ENCODE assay signal across 14 cellular contexts in genomic region chr6:160015778-160016684, GRCh38. TPM values are rescaled to one million over a fixed set of nuclear protein-coding genes. Genes with fewer than 3 reads are reported as not detected.
DNase-seq lines count a peak whose midpoint lies in the region; ATAC-seq, FAIRE-seq and TF ChIP-seq lines count a peak whose summit lies in the region.
"Had no signal": no experiment of that assay in that cellular context is flagged by ENCODE, and none has a peak within 500 bp of the region (broad histone marks: within the 10 kb centered on the region; RNA-seq: fewer than 3 reads in every experiment).

No MANE protein-coding gene starts in this region.

- TF ChIP-seq CTCF in K562 (IDR thresholded peaks at IDR 0.05 in 2 of 3, conservative IDR thresholded peaks at IDR 0.05 in 1 of 3; ENCODE audit: insufficient read depth in 2 of 3, low read depth in 1 of 3, low read length in 3 of 3) (no peak), gastrocnemius medialis (IDR thresholded peaks at IDR 0.05 in 4 of 5, conservative IDR thresholded peaks at IDR 0.05 in 1 of 5) (no peak)

- no peak for TF ChIP-seq RAD21 in K562 (CRISPR knock-in tag; conservative IDR thresholded peaks at IDR 0.05 in 1 of 2, IDR thresholded peaks at IDR 0.05 in 1 of 2)

- no peak for TF ChIP-seq EP300 in K562 (IDR thresholded peaks at IDR 0.05; ENCODE audit: low read length)

- WGBS in K562 (ENCODE audit: insufficient coverage, low coverage, missing lambda C conversion rate): 93% methylated on average over 10 of the region's 10 CpGs

- H3K36me3 ChIP-seq in K562 (ENCODE audit: control insufficient read depth, insufficient read depth, low read length) (peaks cover 73% of the 10 kb centered on the region), gastrocnemius medialis (peaks cover 0 to 15% of the 10 kb centered on the region in 2 donors)

- BruUV-seq in K562 (replicated peaks; lab: Mats Ljungman, UMichigan): no TSS peak

- DNase-seq in activated CD8-positive, alpha-beta memory T cell treated with anti-CD3 and anti-CD28 coated beads for 24 hours: peak; percentile 65
- DNase-seq in activated CD8-positive, alpha-beta memory T cell treated with anti-CD3 and anti-CD28 coated beads, Interleukin-2, amount 50 U/mL, for 48 hours: no peak
- peak; percentile 33 for DNase-seq in activated CD4-positive, alpha-beta T cell treated with anti-CD3 and anti-CD28 coated beads, Interleukin-2, amount 50 U/mL, for 1 hour
- DNase-seq in K562 (ENCODE audit: extremely low read depth in 1 of 4, low spot score in 3 of 4) (no peak), occipital lobe (lab: John Stamatoyannopoulos, UW) (no peak), gastrocnemius medialis (no peak)
- peak; percentile 51 for DNase-seq in stimulated activated CD8-positive, alpha-beta memory T cell treated with anti-CD3 and anti-CD28 coated beads, Interleukin-4, amount 100 ng/mL, for 48 hours
- DNase-seq: GOT3, NCI-H526, tibial artery had no signal

- H3K27me3 ChIP-seq in K562 (ENCODE audit: control insufficient read depth in 2 of 2, insufficient read depth in 2 of 2, low read length in 2 of 2) (no peaks in the 10 kb centered on the region), gastrocnemius medialis (no peaks in the 10 kb centered on the region)
- H3K27me3 ChIP-seq: SJCRH30, tibial artery had no signal

- CTCF ChIA-PET in K562 (lab: Yijun Ruan, JAX; ENCODE audit: low intra/inter-chr PET ratio): no interaction called here

- in situ Hi-C loops in K562 (cut with MboI) (no loop called here), gastrocnemius medialis (cut with MboI; ENCODE audit: low sequenced_read_pairs in 4 of 4) (no loop called here)

- H4K20me1 ChIP-seq in K562 (replicated peaks; ENCODE audit: control insufficient read depth, insufficient read depth, low read length): no peaks in the 10 kb centered on the region

- POLR2A ChIA-PET in K562 (lab: Yijun Ruan, JAX): no interaction called here

- H3K27ac ChIP-seq in K562 (ENCODE audit: extremely low read depth, low read depth, low read length) (no peak overlapping the region), gastrocnemius medialis (no peak overlapping the region)
- H3K27ac ChIP-seq: A549, epithelial cell of prostate, SJCRH30, tibial artery had no signal

- H3K4me1 ChIP-seq in K562 (replicated peaks in 1 of 2; ENCODE audit: control insufficient read depth in 2 of 2, insufficient read depth in 2 of 2, low read length in 2 of 2): no peaks in the 10 kb centered on the region
- H3K4me1 ChIP-seq in gastrocnemius medialis: peaks cover 0 to 3% of the 10 kb centered on the region in 2 donors
- H3K4me1 ChIP-seq: A549, SJCRH30 had no signal

- H3K9ac ChIP-seq in K562 (ENCODE audit: insufficient read depth in 1 of 2, low read depth in 2 of 2, low read length in 2 of 2): no peak overlapping the region

- peaks cover 8% of the 10 kb centered on the region; the same call in 2 of the 3 replicates for H3K79me2 ChIP-seq in K562 (ENCODE audit: control insufficient read depth, insufficient read depth, low read length)

- ATAC-seq in K562: no peak
- ATAC-seq in gastrocnemius medialis: no peak
- ATAC-seq in GM18517 (IDR thresholded peaks at IDR 0.05; ENCODE audit: unreplicated experiment): no peak
- ATAC-seq: A549 had no signal

- H2AFZ ChIP-seq in K562 (ENCODE audit: low read depth, low read length): no peak overlapping the region

- intact Hi-C loops in K562 (cut with micrococcal nuclease) (no loop called here), gastrocnemius medialis (cut with DNase I; ENCODE audit: low total_unique reads) (no loop called here)

- H3K9me3 ChIP-seq in K562 (replicated peaks; ENCODE audit: control insufficient read depth, insufficient read depth, low read depth, low read length): no peaks in the 10 kb centered on the region; the same call in 1 of the 2 replicates
- no peaks in the 10 kb centered on the region for H3K9me3 ChIP-seq in gastrocnemius medialis
- H3K9me3 ChIP-seq: A549, tibial artery had no signal

- H3K4me3 ChIP-seq in K562 (no peak overlapping the region), gastrocnemius medialis (no peak overlapping the region)
- H3K4me3 ChIP-seq: A549, SJCRH30, tibial artery had no signal

- no peak for FAIRE-seq in K562 (lab: Jason Lieb, UNC)
- FAIRE-seq: A549 had no signal

- no peak overlapping the region for H3K4me2 ChIP-seq in K562 (ENCODE audit: insufficient read depth, low read length)
- H3K4me2 ChIP-seq: A549 had no signal

- H3K9me1 ChIP-seq in K562 (ENCODE audit: control insufficient read depth, insufficient read depth, low read length): no peaks in the 10 kb centered on the region

- TF ChIP-seq POLR2A in K562 (conservative IDR thresholded peaks at IDR 0.05) (no peak), gastrocnemius medialis (IDR thresholded peaks at IDR 0.05) (no peak)

TF ChIP-seq in K562, 482 proteins besides CTCF, POLR2A, EP300 and RAD21:
- TF ChIP-seq ATF2 (CRISPR knock-in tag; IDR thresholded peaks at IDR 0.05): 0 out of 2 replicates have a peak, but pooled peaks have one; percentile 39
- peak; percentile 65 for TF ChIP-seq NFIX (CRISPR knock-in tag; IDR thresholded peaks at IDR 0.05; ENCODE audit: low read depth)
- 0 out of 2 replicates have a peak, but pooled peaks have one; percentile 37 for TF ChIP-seq IRF2 (CRISPR knock-in tag; IDR thresholded peaks at IDR 0.05)
- TF ChIP-seq ZNF75A (CRISPR knock-in tag; IDR thresholded peaks at IDR 0.05): no peak
- peak; percentile 8 for TF ChIP-seq POLR2B (IDR thresholded peaks at IDR 0.05; ENCODE audit: low read depth, partially characterized antibody)
- peak; percentile 87 for TF ChIP-seq NFIC (IDR thresholded peaks at IDR 0.05)

RNA-seq across cellular contexts. Expression of gene IGF2R, which starts 47.1 kb away (rescaled TPM):
- 302 and 333 TPM in 2 replicates for total RNA-seq in K562 (2011; cell fraction: chromatin; rRNA removed; ENCODE audit: low replicate concordance)
- total RNA-seq in K562 (2011; cell fraction: nucleolus; rRNA removed): 228 and 239 TPM in 2 replicates
- 228 and 238 TPM in 2 replicates for total RNA-seq in K562 (2011; cell fraction: nucleoplasm; rRNA removed)
- total RNA-seq in K562 (2014; rRNA removed) (36.9 and 41.3 TPM in 2 replicates), K562 (2014; rRNA removed; fragmentation: Illumina TruSeq; extraction: Trizol) (34.4 and 37.8 TPM in 2 replicates), K562 (2015; rRNA removed; fragmentation: Illumina TruSeq; extraction: Trizol) (34.5 and 37.5 TPM in 2 replicates), K562 (2021) (84.7 and 92.3 TPM in 2 replicates), occipital lobe (36.7 TPM), gastrocnemius medialis (100 to 1,000 TPM in 3 of 4 donors, 10 to 100 TPM in 1; 56.6 to 134 (median 108) TPM)
- polyA plus RNA-seq in K562 (2011; rRNA removed) (13.2 and 16.7 TPM in 2 replicates), K562 (2014; fragmentation: Illumina TruSeq; extraction: Trizol) (60.4 and 68.9 TPM in 2 replicates), K562 (2014; fragmentation: Nextera tagmentation; extraction: Ambion mirVana) (1 to 10 TPM; 3.5 to 3.6 TPM), K562 (2014; rRNA removed) (30.3 and 31.0 TPM in 2 replicates)
- 12.7 and 14.5 TPM in 2 replicates for polyA plus RNA-seq in K562 (2011; cell fraction: cytosol; rRNA removed)
- polyA plus RNA-seq in K562 (2011; cell fraction: nucleus; rRNA removed): 55.4 and 71.5 TPM in 2 replicates
- polyA plus RNA-seq in K562 (2012): 57.1 and 73.0 TPM in 2 replicates
- 48.1 and 64.9 TPM in 2 replicates for polyA minus RNA-seq in K562 (2011; rRNA and poly(A)+ RNA removed)
- polyA minus RNA-seq in K562 (2011; cell fraction: cytosol; rRNA and poly(A)+ RNA removed): 47.2 and 72.7 TPM in 2 replicates
- polyA minus RNA-seq in K562 (2011; cell fraction: nucleus; rRNA and poly(A)+ RNA removed): 108 and 127 TPM in 2 replicates

Comparison
In these comparisons a context has a peak if more than half of its experiments do, and no peak if none do; other contexts are left out.
1. DNase-seq: peak in activated CD8-positive, alpha-beta memory T cell treated with anti-CD3 and anti-CD28 coated beads for 24 hours (single experiment), activated CD4-positive, alpha-beta T cell treated with anti-CD3 and anti-CD28 coated beads, Interleukin-2, amount 50 U/mL, for 1 hour (single experiment) and stimulated activated CD8-positive, alpha-beta memory T cell treated with anti-CD3 and anti-CD28 coated beads, Interleukin-4, amount 100 ng/mL, for 48 hours (single experiment); none in activated CD8-positive, alpha-beta memory T cell treated with anti-CD3 and anti-CD28 coated beads, Interleukin-2, amount 50 U/mL, for 48 hours (single experiment), K562 (0 of 4), occipital lobe (single experiment) and gastrocnemius medialis (0 of 2).